9 cellular contexts compared by ENCODE assay signal in the genomic region with DNA sequence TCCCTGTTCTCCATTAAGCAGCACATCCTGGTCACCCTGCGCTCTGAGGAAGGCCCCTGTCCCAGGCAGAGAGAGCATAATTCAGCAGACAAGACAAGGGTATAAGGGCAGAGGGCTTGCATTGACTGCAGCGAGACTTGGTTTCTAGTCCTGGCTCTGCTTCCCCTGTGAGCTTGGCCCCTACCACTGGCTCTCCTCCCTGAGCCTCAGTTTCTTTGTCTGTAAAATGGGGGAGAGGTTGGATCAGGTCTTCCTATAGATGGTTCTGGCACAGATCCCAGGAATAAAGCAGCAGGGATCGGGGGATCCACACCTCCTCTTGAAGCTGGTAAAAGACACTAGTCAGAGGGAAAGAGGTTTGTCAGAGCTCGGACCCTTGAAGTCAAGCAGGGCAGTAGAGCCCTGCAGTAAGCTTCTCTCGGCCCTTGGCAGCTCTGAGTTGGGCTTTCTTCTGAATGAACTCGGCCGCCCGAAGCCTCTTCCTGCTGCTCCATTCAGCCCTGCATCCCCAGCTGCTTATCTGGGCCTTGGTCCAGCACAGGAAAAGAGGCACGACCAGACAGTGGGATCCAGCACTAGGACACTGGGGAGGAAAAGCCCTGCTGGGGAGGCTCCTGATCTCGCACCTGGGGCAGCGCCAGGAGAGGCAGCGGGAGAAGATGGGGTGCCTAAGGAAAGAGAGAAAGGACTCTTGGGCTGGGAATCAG. TPM values are rescaled to one million over a fixed set of nuclear protein-coding genes. Genes with fewer than 3 reads are reported as not detected.
DNase-seq lines count a peak whose midpoint lies in the region; ATAC-seq, FAIRE-seq and TF ChIP-seq lines count a peak whose summit lies in the region.
"Had no signal": no experiment of that assay in that cellular context is flagged by ENCODE, and none has a peak within 500 bp of the region (broad histone marks: within the 10 kb centered on the region; RNA-seq: fewer than 3 reads in every experiment).

No MANE protein-coding gene starts in this region.

- no peaks in the 10 kb centered on the region for H3K9me3 ChIP-seq in small intestine (ENCODE audit: control insufficient read depth, low read depth)

- DNase-seq in HT-29 (ENCODE audit: low spot score) (peak; percentile 70), astrocyte of the spinal cord (ENCODE audit: low read depth, low spot score) (peak; percentile 79), iris pigment epithelial cell (ENCODE audit: low read depth) (peak; percentile 70), small intestine (peak; percentile 27), GM13977 (ENCODE audit: low spot score) (no peak), NCI-H1694 treated with DMSO at 0.1 percent for 48 hours (lab: John Stamatoyannopoulos, UW) (no peak)
- DNase-seq in activated T-cell treated with anti-CD3 and anti-CD28 coated beads, Interleukin-2, amount 50 U/mL, for 72 hours: no peak

- TF ChIP-seq CTCF in astrocyte of the spinal cord (IDR thresholded peaks at IDR 0.05; ENCODE audit: low read depth, low read length): no peak
- TF ChIP-seq CTCF in GM13977 (IDR thresholded peaks at IDR 0.05; ENCODE audit: extremely low read depth, insufficient read depth, missing control alignments): no peak

- no peaks in the 10 kb centered on the region for H3K9me3 Mint-ChIP-seq in activated T-cell treated with anti-CD3 and anti-CD28 coated beads, Interleukin-2, amount 50 U/mL, for 72 hours

- ATAC-seq in GM18511 (IDR thresholded peaks at IDR 0.05; ENCODE audit: unreplicated experiment): no peak
- ATAC-seq in activated T-cell treated with anti-CD3 and anti-CD28 coated beads, Interleukin-2, amount 50 U/mL, for 72 hours (replicated peaks in 1 of 2): no peak

- no peak overlapping the region for H3K4me3 Mint-ChIP-seq in activated T-cell treated with anti-CD3 and anti-CD28 coated beads, Interleukin-2, amount 50 U/mL, for 72 hours

- H3K27me3 ChIP-seq in small intestine (ENCODE audit: control insufficient read depth in 2 of 2, insufficient read depth in 2 of 2, low read length in 2 of 2): no peaks in the 10 kb centered on the region

- H3K4me3 ChIP-seq in astrocyte of the spinal cord (ENCODE audit: low read depth, low read length): peak overlapping the region; percentile 98
- H3K4me3 ChIP-seq in small intestine (ENCODE audit: low read depth in 1 of 2, low read length in 2 of 2): peak overlapping the region in 1 of 2 donors; percentile 86

- H3K4me1 ChIP-seq in small intestine (ENCODE audit: control insufficient read depth in 2 of 2, insufficient read depth in 1 of 2, low read depth in 1 of 2, low read length in 1 of 2): peaks cover 7% of the 10 kb centered on the region in 2 donors

- in situ Hi-C loops in astrocyte of the spinal cord (cut with HindIII; ENCODE audit: low sequenced_read_pairs): no loop called here
- in situ Hi-C loops in GM13977 (cut with MboI; ENCODE audit: low pct_unique_long_range_greater_than_20kb, low sequenced_read_pairs, unreplicated experiment): no loop called here

- H3K27ac Mint-ChIP-seq in activated T-cell treated with anti-CD3 and anti-CD28 coated beads, Interleukin-2, amount 50 U/mL, for 72 hours: no peak overlapping the region

- H3K36me3 Mint-ChIP-seq in activated T-cell treated with anti-CD3 and anti-CD28 coated beads, Interleukin-2, amount 50 U/mL, for 72 hours (ENCODE audit: insufficient read depth in 2 of 2): no peaks in the 10 kb centered on the region

- peaks cover 11% of the 10 kb centered on the region for H3K4me1 Mint-ChIP-seq in activated T-cell treated with anti-CD3 and anti-CD28 coated beads, Interleukin-2, amount 50 U/mL, for 72 hours (ENCODE audit: low read depth)

- WGBS in small intestine, 3 donors: 34 to 47% (median 41%) methylated on average over 12 of the region's 12 CpGs

- no peak for FAIRE-seq in small intestine (lab: Jason Lieb, UNC)
- FAIRE-seq: keratinocyte had no signal

- peak overlapping the region in 1 of 2 donors; percentile 56 for H3K27ac ChIP-seq in small intestine (ENCODE audit: low read depth in 1 of 2, low read length in 1 of 2)

- peaks cover 43% of the 10 kb centered on the region for H3K27me3 Mint-ChIP-seq in activated T-cell treated with anti-CD3 and anti-CD28 coated beads, Interleukin-2, amount 50 U/mL, for 72 hours (ENCODE audit: low read depth)

- no peaks in the 10 kb centered on the region for H3K36me3 ChIP-seq in small intestine (ENCODE audit: control insufficient read depth in 2 of 2, insufficient read depth in 2 of 2, low read length in 2 of 2)

RNA-seq across cellular contexts. Expression of gene CREB3L1, which starts 2.1 kb away (rescaled TPM):
- 50.1 and 64.2 TPM in 2 replicates for total RNA-seq in HT-29 (2014; rRNA removed; shearing (Covaris generic))
- polyA plus RNA-seq in small intestine: 10 to 100 TPM; 14.3 to 36.9 (median 15.7) TPM
- not detected for total RNA-seq in activated T-cell treated with anti-CD3 and anti-CD28 coated beads, Interleukin-2, amount 50 U/mL, for 72 hours
- polyA plus RNA-seq: keratinocyte had no signal

Comparison
In these comparisons a context has a peak if more than half of its experiments do, and no peak if none do; other contexts are left out.
1. DNase-seq: peak in HT-29 (single experiment), astrocyte of the spinal cord (single experiment), iris pigment epithelial cell (single experiment) and small intestine (single experiment); none in GM13977 (single experiment), NCI-H1694 treated with DMSO at 0.1 percent for 48 hours (single experiment) and activated T-cell treated with anti-CD3 and anti-CD28 coated beads, Interleukin-2, amount 50 U/mL, for 72 hours (0 of 2).
2. RNA of gene CREB3L1, which starts 2.1 kb away (total RNA-seq): 50.1 to 64.2 TPM in HT-29; not detected in activated T-cell treated with anti-CD3 and anti-CD28 coated beads, Interleukin-2, amount 50 U/mL, for 72 hours; every median in the first group is over 10 times any median in the second.